In genomic region chr5:108748010-108748353, GRCh38 we compare ENCODE assay signal across 8 cellular contexts. TPM values are rescaled to one million over a fixed set of nuclear protein-coding genes. Genes with fewer than 3 reads are reported as not detected.
A peak's percentile ranks its signal among the peaks of the same experiment; 100 is the strongest.
DNase-seq lines count a peak whose midpoint lies in the region; ATAC-seq and TF ChIP-seq lines count a peak whose summit lies in the region.

No MANE protein-coding gene starts in this region.

- WGBS in adrenal gland, 4 donors, result 0 to 1% (median 1%) methylated on average over 8 to 10 of the region's 10 CpGs
- 0 to 1% methylated on average over 10 of the region's 10 CpGs for WGBS in testis, 2 donors

- TF ChIP-seq POLR2A in adrenal gland (IDR thresholded peaks at IDR 0.05) (no peak), testis (IDR thresholded peaks at IDR 0.05) (no peak)

- H3K36me3 Mint-ChIP-seq in activated CD4-positive, alpha-beta T cell treated with anti-CD3 and anti-CD28 coated beads, Interleukin-2, amount 10 ng/mL, durations not matched to agents 24 days and 14 days (ENCODE audit: low read depth), result no peaks in the 10 kb centered on the region

- TF ChIP-seq CTCF in adrenal gland (IDR thresholded peaks at IDR 0.05) (no peak), kidney epithelial cell (IDR thresholded peaks at IDR 0.05; ENCODE audit: insufficient read depth, low read length, poor library complexity, severe bottlenecking) (no peak), testis (IDR thresholded peaks at IDR 0.05) (no peak)

- peak overlapping the region; percentile 17 to 97 (median 80) for H3K4me3 ChIP-seq in adrenal gland
- H3K4me3 ChIP-seq in kidney epithelial cell (ENCODE audit: low read depth, low read length), result peak overlapping the region; percentile 91
- H3K4me3 ChIP-seq in testis, result peak overlapping the region; percentile 78 to 96

- H3K4me1 ChIP-seq in adrenal gland (replicated peaks in 1 of 2) (peaks cover 3 to 19% of the 10 kb centered on the region in 2 donors), testis (peaks cover 10% of the 10 kb centered on the region)

- no peaks in the 10 kb centered on the region for H3K36me3 ChIP-seq in adrenal gland (replicated peaks in 1 of 2)
- H3K36me3 ChIP-seq in kidney epithelial cell (ENCODE audit: control insufficient read depth, insufficient read depth, low read length), result no peaks in the 10 kb centered on the region
- H3K36me3 ChIP-seq in testis (ENCODE audit: low read depth, missing control alignments), result no peaks in the 10 kb centered on the region

- DNase-seq in activated CD4-positive, alpha-beta T cell treated with anti-CD3 and anti-CD28 coated beads, Interleukin-2, amount 10 ng/mL, durations not matched to agents 24 days and 14 days, result no peak
- no peak for DNase-seq in activated CD4-positive, alpha-beta T cell treated with anti-CD3 and anti-CD28 coated beads for 4 hours
- no peak for DNase-seq in adrenal gland
- no peak for DNase-seq in kidney epithelial cell (ENCODE audit: low read depth)
- no peak for DNase-seq in testis
- DNase-seq in stimulated activated CD4-positive, alpha-beta T cell treated with anti-CD3 and anti-CD28 coated beads, Interleukin-4, amount 100 ng/mL, for 4 hours, result no peak
- DNase-seq in NCI-H526 treated with DMSO at 0.1 percent for 48 hours (lab: John Stamatoyannopoulos, UW), result no peak

- no peak for ATAC-seq in GM21737 (IDR thresholded peaks at IDR 0.05; ENCODE audit: unreplicated experiment)

- no peaks in the 10 kb centered on the region for H3K9me3 Mint-ChIP-seq in activated CD4-positive, alpha-beta T cell treated with anti-CD3 and anti-CD28 coated beads, Interleukin-2, amount 10 ng/mL, durations not matched to agents 24 days and 14 days

- H3K27ac Mint-ChIP-seq in activated CD4-positive, alpha-beta T cell treated with anti-CD3 and anti-CD28 coated beads, Interleukin-2, amount 10 ng/mL, durations not matched to agents 24 days and 14 days, result peak overlapping the region; percentile 80

- no peaks in the 10 kb centered on the region for H3K9me3 ChIP-seq in adrenal gland (replicated peaks in 1 of 3)
- no peaks in the 10 kb centered on the region for H3K9me3 ChIP-seq in testis

- H3K4me1 Mint-ChIP-seq in activated CD4-positive, alpha-beta T cell treated with anti-CD3 and anti-CD28 coated beads, Interleukin-2, amount 10 ng/mL, durations not matched to agents 24 days and 14 days, result peaks cover 8% of the 10 kb centered on the region

- H3K27ac ChIP-seq in adrenal gland (peak overlapping the region; percentile 90 to 98 (median 94)), testis (peak overlapping the region; percentile 86 to 98)

- intact Hi-C loops in activated CD4-positive, alpha-beta T cell treated with anti-CD3 and anti-CD28 coated beads, Interleukin-2, amount 10 ng/mL, durations not matched to agents 24 days and 14 days (cut with micrococcal nuclease), result loop anchor here (1.0 to 5.0 kb wide), 5 partner anchors 20 to 1339 kb away; partner anchors contain the start of genes FBXL17 and MAN2A1
- intact Hi-C loops in adrenal gland (cut with DNase I) (no loop called here), testis (cut with DNase I; ENCODE audit: low total_unique reads) (no loop called here)

- peak overlapping the region; percentile 87 for H3K4me3 Mint-ChIP-seq in activated CD4-positive, alpha-beta T cell treated with anti-CD3 and anti-CD28 coated beads, Interleukin-2, amount 10 ng/mL, durations not matched to agents 24 days and 14 days

- no peaks in the 10 kb centered on the region for H3K27me3 ChIP-seq in adrenal gland
- H3K27me3 ChIP-seq in kidney epithelial cell (ENCODE audit: control insufficient read depth, insufficient read depth, low read length), result no peaks in the 10 kb centered on the region
- H3K27me3 ChIP-seq in testis, result no peaks in the 10 kb centered on the region

- H3K27me3 Mint-ChIP-seq in activated CD4-positive, alpha-beta T cell treated with anti-CD3 and anti-CD28 coated beads, Interleukin-2, amount 10 ng/mL, durations not matched to agents 24 days and 14 days, result peaks cover 40% of the 10 kb centered on the region

RNA-seq across cellular contexts. Expression of gene FER, which starts 0.3 kb away (rescaled TPM):
- 3.5 and 4.3 TPM in 2 replicates for total RNA-seq in activated CD4-positive, alpha-beta T cell treated with anti-CD3 and anti-CD28 coated beads, Interleukin-2, amount 10 ng/mL, durations not matched to agents 24 days and 14 days
- total RNA-seq in adrenal gland, result 10 to 100 TPM; 16.1 to 37.5 (median 29.7) TPM
- 10 to 100 TPM in 1 of 3 donors, 1 to 10 TPM in 2; 3.5 to 10.8 (median 4.5) TPM for polyA plus RNA-seq in adrenal gland
- total RNA-seq in kidney epithelial cell, result 13.6 and 15.1 TPM in 2 replicates
- total RNA-seq in testis, result 10 to 100 TPM; 39.8 to 40.4 TPM
- polyA plus RNA-seq in testis (ENCODE audit: insufficient read depth, low read depth, low replicate concordance), result 17.5 TPM
